ENCODE assay signal across 12 cellular contexts in the genomic region with DNA sequence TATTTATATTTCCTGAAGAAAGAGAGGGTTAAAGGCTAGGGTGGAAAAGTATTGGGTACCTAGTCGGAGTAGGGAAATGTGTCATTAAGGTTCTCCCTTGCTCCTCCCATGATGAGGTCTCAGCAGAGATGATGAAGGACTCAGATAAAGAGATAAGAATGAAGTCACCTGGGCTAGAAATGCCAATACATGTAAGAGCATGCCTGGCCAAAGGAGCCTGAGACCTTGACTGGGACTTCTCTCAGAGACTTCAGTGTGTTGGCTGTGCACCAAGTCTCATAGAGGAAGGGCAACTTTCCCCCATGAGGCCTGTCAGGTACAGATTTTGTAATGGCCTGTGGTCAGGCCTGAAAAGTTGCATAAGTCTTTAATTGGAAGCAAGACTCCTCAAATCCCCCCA.
"Had no signal": no experiment of that assay in that cellular context is flagged by ENCODE, and none has a peak within 500 bp of the region (broad histone marks: within the 10 kb centered on the region; RNA-seq: fewer than 3 reads in every experiment).

No MANE protein-coding gene starts in this region.

- H3K27me3 ChIP-seq: ascending aorta, hepatocyte had no signal

- ATAC-seq: activated naive CD8-positive, alpha-beta T cell treated with anti-CD3 and anti-CD28 coated beads, Interleukin-2, amount 50 U/mL, for 24 hours; activated T-helper 17 cell treated with anti-CD3 and anti-CD28 coated beads, Interleukin-2, amount 50 U/mL, for 72 hours; esophagus mucosa; left lobe of liver; naive thymus-derived CD8-positive, alpha-beta T cell; stimulated activated effector memory CD8-positive, alpha-beta T cell treated with anti-CD3 and anti-CD28 coated beads, Interleukin-12 subunit alpha, Interleukin-12 subunit beta, amount 100 ng/mL, for 72 hours had no signal

- H3K4me3 ChIP-seq: ascending aorta, hepatocyte had no signal

- H3K36me3 ChIP-seq: ascending aorta had no signal

- DNase-seq: activated CD4-positive, CD25-positive, alpha-beta regulatory T cell treated with anti-CD3 and anti-CD28 coated beads, Interleukin-2, amount 50 U/mL, for 72 hours; activated naive CD4-positive, alpha-beta T cell treated with Interleukin-2 at 50 U/mL for 16 hours; activated naive CD8-positive, alpha-beta T cell treated with anti-CD3 and anti-CD28 coated beads, Interleukin-2, amount 50 U/mL, for 24 hours; activated T-cell treated with anti-CD3 and anti-CD28 coated beads for 4 hours; islet precursor cell; naive thymus-derived CD8-positive, alpha-beta T cell had no signal

- H3K27ac ChIP-seq: ascending aorta, hepatocyte had no signal

- H3K4me2 ChIP-seq: hepatocyte had no signal

- H3K79me2 ChIP-seq: hepatocyte had no signal

- H3K4me1 ChIP-seq: ascending aorta had no signal
